Comparison of ENCODE assay signal across 8 cellular contexts in genomic region chr1:148254611-148255429, GRCh38.
A peak's percentile ranks its signal among the peaks of the same experiment; 100 is the strongest.
DNase-seq lines count a peak whose midpoint lies in the region; ATAC-seq, FAIRE-seq and TF ChIP-seq lines count a peak whose summit lies in the region.
"Not testable (repeated sequence)": the region's sequence is repeated elsewhere in the genome, so short reads cannot be mapped to it uniquely, and the experiment has no call there.

No MANE protein-coding gene starts in this region.

- not testable (repeated sequence) for H3K36me3 ChIP-seq in OCI-LY3 (replicated peaks; ENCODE audit: low read depth, low read length); heart right ventricle

- POLR2A ChIA-PET in MCF 10A (lab: Yijun Ruan, JAX): not testable (repeated sequence)

- not testable (repeated sequence) for H3K4me1 Mint-ChIP-seq in MCF 10A (ENCODE audit: insufficient read depth, unreplicated experiment); neural crest cell

- WGBS in heart right ventricle, 2 donors: 36 to 38% methylated on average over 16 of the region's 16 CpGs

- ATAC-seq in heart right ventricle: peak in 1 of 8 donors; percentile 22

- not testable (repeated sequence) for H3K9me3 ChIP-seq in OCI-LY3 (ENCODE audit: insufficient read depth, low read length); heart right ventricle

- BruUV-seq in MCF 10A (replicated peaks; lab: Mats Ljungman, UMichigan): not testable (repeated sequence)

- not testable (repeated sequence) for H3K27ac ChIP-seq in OCI-LY3 (ENCODE audit: low read length); heart right ventricle

- not testable (repeated sequence) for H3K4me1 ChIP-seq in OCI-LY3 (ENCODE audit: low read length); heart right ventricle

- DNase-seq in DMS53 treated with DMSO at 0.1 percent for 48 hours (lab: John Stamatoyannopoulos, UW; ENCODE audit: unreplicated experiment): peak; percentile 11
- DNase-seq in HT-29 (ENCODE audit: low spot score): peak; percentile 55
- DNase-seq in activated CD4-positive, alpha-beta T cell treated with anti-CD3 and anti-CD28 coated beads, Interleukin-2, amount 50 U/mL, for 48 hours: peak; percentile 13 to 33
- DNase-seq in MCF 10A (ENCODE audit: unreplicated experiment): peak; percentile 47
- DNase-seq in heart right ventricle: not testable (repeated sequence)
- DNase-seq in neural crest cell (ENCODE audit: low read depth, low spot score): peak; percentile 12
- DNase-seq in urothelium cell line (ENCODE audit: low spot score): peak; percentile 15

- CTCF ChIA-PET in MCF 10A (lab: Yijun Ruan, JAX): not testable (repeated sequence)

- peak overlapping the region; percentile 41; the same call in 1 of the 2 replicates for H3K4me3 ChIP-seq in OCI-LY3 (ENCODE audit: low read length)
- H3K4me3 ChIP-seq in heart right ventricle: not testable (repeated sequence)

- not testable (repeated sequence) for H3K27me3 Mint-ChIP-seq in MCF 10A (ENCODE audit: insufficient read depth, unreplicated experiment); neural crest cell (ENCODE audit: low read depth)

- TF ChIP-seq CTCF in OCI-LY3 (IDR thresholded peaks at IDR 0.05; ENCODE audit: low read depth, low read length) (peak; percentile 71), MCF 10A (IDR thresholded peaks at IDR 0.05; ENCODE audit: unreplicated experiment) (peak; percentile 84), heart right ventricle (IDR thresholded peaks at IDR 0.05) (peak in 8 of 9 donors; percentile 27 to 68 (median 61)), neural crest cell (conservative IDR thresholded peaks at IDR 0.05) (peak; percentile 73)

- H3K4me2 ChIP-seq in OCI-LY3 (ENCODE audit: low read length): peak overlapping the region; percentile 71

- not testable (repeated sequence) for H3K9me3 Mint-ChIP-seq in MCF 10A (ENCODE audit: unreplicated experiment); neural crest cell

- not testable (repeated sequence) for H3K36me3 Mint-ChIP-seq in MCF 10A (ENCODE audit: insufficient read depth, unreplicated experiment); neural crest cell (ENCODE audit: low read depth)

- not testable (repeated sequence) for H3K27ac Mint-ChIP-seq in MCF 10A (ENCODE audit: low read depth, unreplicated experiment); neural crest cell (ENCODE audit: unreplicated experiment)

- H4K20me1 ChIP-seq in OCI-LY3 (ENCODE audit: insufficient read depth, low read length): not testable (repeated sequence)

- intact Hi-C loops in MCF 10A (cut with micrococcal nuclease); heart right ventricle (cut with DNase I): not testable (repeated sequence)

- H3K27me3 ChIP-seq in OCI-LY3 (ENCODE audit: low read depth, low read length); heart right ventricle: not testable (repeated sequence)

- not testable (repeated sequence) for H3K9ac ChIP-seq in OCI-LY3 (ENCODE audit: low read length)

- not testable (repeated sequence) for FAIRE-seq in urothelium cell line (lab: Jason Lieb, UNC)

- not testable (repeated sequence) for H3K79me2 ChIP-seq in OCI-LY3 (ENCODE audit: low read length)

- H3K4me3 Mint-ChIP-seq in MCF 10A (ENCODE audit: unreplicated experiment); neural crest cell: not testable (repeated sequence)

- H2AFZ ChIP-seq in OCI-LY3 (ENCODE audit: low read depth, low read length): not testable (repeated sequence)
